25 cellular contexts compared by ENCODE assay signal in the genomic region with DNA sequence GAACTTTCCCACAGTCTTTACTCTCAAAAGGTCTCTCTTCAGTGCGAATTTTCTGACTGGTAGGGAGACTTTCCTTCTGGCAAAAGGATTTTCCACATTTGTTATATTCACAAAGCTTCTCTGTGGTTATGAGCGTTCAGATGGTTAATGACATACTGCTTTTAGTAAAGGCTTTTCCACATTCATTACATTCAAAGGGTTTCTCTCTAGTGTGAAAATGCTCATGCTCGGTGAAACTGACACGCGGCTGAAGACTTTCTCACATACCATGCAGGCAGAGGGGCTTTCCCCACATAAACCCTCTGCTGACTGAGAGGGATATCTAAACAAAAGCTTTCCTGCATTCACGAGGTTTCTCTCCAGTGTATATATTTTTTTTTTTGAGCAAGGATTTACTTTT. TPM values are rescaled to one million over a fixed set of nuclear protein-coding genes. Genes with fewer than 3 reads are reported as not detected.
"Had no signal": no experiment of that assay in that cellular context is flagged by ENCODE, and none has a peak within 500 bp of the region (broad histone marks: within the 10 kb centered on the region; RNA-seq: fewer than 3 reads in every experiment).

No MANE protein-coding gene starts in this region.

- H3K9me3 ChIP-seq: ascending aorta, lower lobe of right lung, ovary, psoas muscle, thyroid gland had no signal

- H3K27me3 ChIP-seq: ascending aorta, ovary, thyroid gland had no signal

- H3K4me3 Mint-ChIP-seq: activated B cell treated with CpG ODN at 0.5 μM for 24 hours; natural killer cell; stimulated activated naive B cell treated with anti-CD40 and anti-IgM and Interleukin-4, amounts not matched to agents 10 μg/mL and 1 μg/mL and 100 μg/mL, for 72 hours had no signal

- H3K36me3 ChIP-seq: ascending aorta, lower lobe of right lung, ovary, thyroid gland had no signal

- H3K9me3 Mint-ChIP-seq: activated B cell treated with CpG ODN at 0.5 μM for 24 hours, natural killer cell had no signal

- H3K27ac ChIP-seq: ascending aorta, lower lobe of right lung, ovary, psoas muscle, thyroid gland had no signal

- DNase-seq: activated B cell treated with CpG ODN at 0.5 μM for 24 hours; activated CD4-positive, alpha-beta T cell treated with anti-CD3 and anti-CD28 coated beads, Interleukin-2, amount 50 U/mL, for 1 hour; activated effector memory CD4-positive, alpha-beta T cell treated with anti-CD3 and anti-CD28 coated beads, Interleukin-2, amount 50 U/mL, for 16 hours; activated T-cell treated with anti-CD3 and anti-CD28 coated beads, Interleukin-2, amount 50 U/mL, for 1 hour; cerebellar nuclear complex; cortex of kidney; lower lobe of right lung; natural killer cell; ovary; psoas muscle; right cardiac atrium; stimulated activated naive B cell treated with anti-CD40 and anti-IgM and Interleukin-4, amounts not matched to agents 10 μg/mL and 1 μg/mL and 100 μg/mL, for 72 hours; T-helper 1 cell; T-helper 9 cell; thyroid gland had no signal

- H3K4me3 ChIP-seq: ascending aorta, lower lobe of right lung, ovary, psoas muscle, thyroid gland had no signal

- H3K36me3 Mint-ChIP-seq: natural killer cell had no signal

- H3K4me1 Mint-ChIP-seq: activated B cell treated with CpG ODN at 0.5 μM for 24 hours; natural killer cell; stimulated activated naive B cell treated with anti-CD40 and anti-IgM and Interleukin-4, amounts not matched to agents 10 μg/mL and 1 μg/mL and 100 μg/mL, for 72 hours had no signal

- H3K27ac Mint-ChIP-seq: activated B cell treated with CpG ODN at 0.5 μM for 24 hours; natural killer cell; stimulated activated naive B cell treated with anti-CD40 and anti-IgM and Interleukin-4, amounts not matched to agents 10 μg/mL and 1 μg/mL and 100 μg/mL, for 72 hours had no signal

- H3K4me1 ChIP-seq: ascending aorta, lower lobe of right lung, psoas muscle, thyroid gland had no signal

- ATAC-seq: lower lobe of right lung; natural killer cell; psoas muscle; right cardiac atrium; stimulated activated naive B cell treated with anti-CD40 and anti-IgM and Interleukin-4, amounts not matched to agents 10 μg/mL and 1 μg/mL and 100 μg/mL, for 72 hours had no signal

RNA-seq across cellular contexts. Expression of a gene that starts 9.9 kb away (rescaled TPM):
- total RNA-seq: activated B cell treated with CpG ODN at 0.5 μM for 24 hours, ascending aorta, bronchial epithelial cell, frontal cortex, lower lobe of right lung, mesenteric fat pad, natural killer cell, ovary, psoas muscle, right cardiac atrium, skeletal muscle tissue, subcutaneous adipose tissue, thyroid gland, ureter had no signal
- polyA plus RNA-seq: adipose tissue, esophagus, keratinocyte, ovary, psoas muscle, right cardiac atrium had no signal

RNA-seq across cellular contexts. Expression of a gene that starts 32.7 kb away (rescaled TPM):
- total RNA-seq: activated B cell treated with CpG ODN at 0.5 μM for 24 hours, ascending aorta, bronchial epithelial cell, mesenteric fat pad, natural killer cell, psoas muscle, right cardiac atrium, subcutaneous adipose tissue, thyroid gland, ureter had no signal
- polyA plus RNA-seq: keratinocyte, psoas muscle, right cardiac atrium had no signal
